Comparison of ENCODE assay signal across 18 cellular contexts in genomic region chr5:34740306-34740891, GRCh38.
DNase-seq lines count a peak whose midpoint lies in the region; ATAC-seq, FAIRE-seq and TF ChIP-seq lines count a peak whose summit lies in the region.
"Had no signal": no experiment of that assay in that cellular context is flagged by ENCODE, and none has a peak within 500 bp of the region (broad histone marks: within the 10 kb centered on the region; RNA-seq: fewer than 3 reads in every experiment).

No MANE protein-coding gene starts in this region.

- 84 to 88% methylated on average over 2 to 6 of the region's 6 CpGs for WGBS in endodermal cell (ENCODE audit: insufficient coverage in 1 of 2, insufficient read length in 1 of 2), 2 experiments
- WGBS in HepG2 (ENCODE audit: low lambda C conversion rate), result 97% methylated on average over 6 of the region's 6 CpGs
- WGBS in trophoblast cell (ENCODE audit: extremely low coverage, insufficient coverage, insufficient read length), result no CpG with 5 or more reads among the region's 6 CpGs

- no peak overlapping the region for H2AK5ac ChIP-seq in trophoblast cell (ENCODE audit: low read length)

- no peak for TF ChIP-seq CTCF in HFFc6 (IDR thresholded peaks at IDR 0.05)
- no peak for TF ChIP-seq CTCF in endodermal cell (conservative IDR thresholded peaks at IDR 0.05)
- no peak for TF ChIP-seq CTCF in HepG2 (CRISPR knock-in tag; IDR thresholded peaks at IDR 0.05)
- TF ChIP-seq CTCF in Calu3 (IDR thresholded peaks at IDR 0.05; ENCODE audit: unreplicated experiment), result no peak

- H4K8ac ChIP-seq in trophoblast cell (ENCODE audit: low read depth, low read length), result no peak overlapping the region

- H3K9ac ChIP-seq in endodermal cell (ENCODE audit: extremely low read depth, low read length, poor library complexity, severe bottlenecking), result no peak overlapping the region
- no peak overlapping the region for H3K9ac ChIP-seq in HepG2 (ENCODE audit: insufficient read depth, low read depth, low read length)
- no peak overlapping the region for H3K9ac ChIP-seq in trophoblast cell (ENCODE audit: low read length)
- H3K9ac ChIP-seq: parathyroid adenoma had no signal

- no peak overlapping the region for H4K12ac ChIP-seq in trophoblast cell (ENCODE audit: low read depth, low read length)

- no peak overlapping the region for H3K14ac ChIP-seq in trophoblast cell (ENCODE audit: low read length)

- H3K27me3 Mint-ChIP-seq in HFFc6 (ENCODE audit: insufficient read depth) (no peaks in the 10 kb centered on the region; the same call in none of the 2 replicates), endodermal cell (ENCODE audit: insufficient read depth) (no peaks in the 10 kb centered on the region), Calu3 (ENCODE audit: unreplicated experiment) (no peaks in the 10 kb centered on the region)

- H3K18ac ChIP-seq in trophoblast cell (ENCODE audit: low read length), result no peak overlapping the region

- H2AFZ ChIP-seq in HepG2 (ENCODE audit: low read length) (no peak overlapping the region), trophoblast cell (ENCODE audit: insufficient read depth, low read length, poor library complexity) (no peak overlapping the region)
- H2AFZ ChIP-seq: parathyroid adenoma had no signal

- peaks cover 17% of the 10 kb centered on the region for H3K79me1 ChIP-seq in trophoblast cell (ENCODE audit: low read length)

- TF ChIP-seq RAD21 in HepG2 (CRISPR knock-in tag; IDR thresholded peaks at IDR 0.05), result no peak

- no peaks in the 10 kb centered on the region for H3K27me3 ChIP-seq in endodermal cell (ENCODE audit: control insufficient read depth, insufficient read depth, low read length, poor library complexity, severe bottlenecking)
- no peaks in the 10 kb centered on the region for H3K27me3 ChIP-seq in HepG2 (ENCODE audit: control insufficient read depth in 1 of 2, insufficient read depth in 2 of 2, low read length in 2 of 2)
- H3K27me3 ChIP-seq in trophoblast cell (ENCODE audit: insufficient read depth, low read length), result no peaks in the 10 kb centered on the region
- H3K27me3 ChIP-seq: SJCRH30 had no signal

- H3K4me1 ChIP-seq in endodermal cell (ENCODE audit: control insufficient read depth, insufficient read depth, low read length) (no peaks in the 10 kb centered on the region), HepG2 (ENCODE audit: insufficient read depth, low read length) (peaks cover 19% of the 10 kb centered on the region), trophoblast cell (ENCODE audit: control insufficient read depth in 1 of 2, insufficient read depth in 2 of 2, low read length in 2 of 2) (peaks cover 10 to 27% of the 10 kb centered on the region in 2 experiments)
- H3K4me1 ChIP-seq: parathyroid adenoma had no signal

- H3K4me3 Mint-ChIP-seq in HFFc6 (no peak overlapping the region), endodermal cell (no peak overlapping the region), Calu3 (ENCODE audit: low read depth, unreplicated experiment) (no peak overlapping the region)

- FAIRE-seq in HepG2 (lab: Jason Lieb, UNC), result no peak
- FAIRE-seq: keratinocyte had no signal

- peak overlapping the region; percentile 28; the same call in 1 of the 2 replicates for H3K27ac Mint-ChIP-seq in HFFc6
- H3K27ac Mint-ChIP-seq in endodermal cell, result peak overlapping the region; percentile 19
- no peak overlapping the region for H3K27ac Mint-ChIP-seq in Calu3 (ENCODE audit: unreplicated experiment)

- H3K36me3 ChIP-seq in endodermal cell (ENCODE audit: control insufficient read depth, insufficient read depth, low read length) (peaks cover 8% of the 10 kb centered on the region), HepG2 (replicated peaks in 1 of 2; ENCODE audit: control insufficient read depth in 1 of 2, insufficient read depth in 2 of 2, low read length in 2 of 2) (no peaks in the 10 kb centered on the region), trophoblast cell (ENCODE audit: control insufficient read depth in 1 of 2, insufficient read depth in 2 of 2, low read length in 2 of 2) (peaks cover 0 to 3% of the 10 kb centered on the region in 2 experiments)

- no peak overlapping the region for H3K4me3 ChIP-seq in endodermal cell (ENCODE audit: low read length)
- no peak overlapping the region for H3K4me3 ChIP-seq in HepG2 (replicated peaks in 1 of 3; ENCODE audit: insufficient read depth in 1 of 3, low read depth in 2 of 3, low read length in 3 of 3)
- no peak overlapping the region for H3K4me3 ChIP-seq in trophoblast cell (ENCODE audit: low read depth, low read length)
- H3K4me3 ChIP-seq: SJCRH30 had no signal

- H3K4me2 ChIP-seq in HepG2 (ENCODE audit: low read depth, low read length), result no peak overlapping the region
- no peak overlapping the region for H3K4me2 ChIP-seq in trophoblast cell (ENCODE audit: low read length)

- H3K9me3 Mint-ChIP-seq in HFFc6, result no peaks in the 10 kb centered on the region
- no peaks in the 10 kb centered on the region for H3K9me3 Mint-ChIP-seq in endodermal cell
- no peaks in the 10 kb centered on the region for H3K9me3 Mint-ChIP-seq in Calu3 (ENCODE audit: low read depth, unreplicated experiment)

- CTCF ChIA-PET in HepG2 (lab: Yijun Ruan, JAX; ENCODE audit: low intra/inter-chr PET ratio, low total read pairs) (no interaction called here), Calu3 (lab: Charles Lee) (no interaction called here)

- no peak overlapping the region for H2BK120ac ChIP-seq in trophoblast cell (ENCODE audit: insufficient read depth, low read length, poor library complexity)

- H4K91ac ChIP-seq in trophoblast cell (ENCODE audit: low read depth, low read length), result no peak overlapping the region

- H3K9me3 ChIP-seq in endodermal cell (ENCODE audit: control insufficient read depth, low read length) (no peaks in the 10 kb centered on the region), HepG2 (ENCODE audit: low read length) (no peaks in the 10 kb centered on the region), trophoblast cell (ENCODE audit: insufficient read depth, low read depth, low read length) (no peaks in the 10 kb centered on the region)

- no peak for DNase-seq in HFFc6
- no peak for DNase-seq in endodermal cell
- no peak for DNase-seq in HepG2 (ENCODE audit: low spot score)
- DNase-seq in trophoblast cell, result no peak
- DNase-seq in inferior parietal cortex (ENCODE audit: extremely low spot score), result no peak
- DNase-seq in epidermal melanocyte (ENCODE audit: insufficient read length, low spot score), result no peak
- no peak for DNase-seq in retina
- no peak for DNase-seq in Calu3
- DNase-seq: ACHN; caudate nucleus; effector CD4-positive, alpha-beta T cell; Karpas-422; NCI-H1092 treated with DMSO at 0.1 percent for 48 hours; NCI-H526 treated with DMSO at 0.1 percent for 48 hours; SJCRH30 had no signal

- H3K36me3 Mint-ChIP-seq in HFFc6 (ENCODE audit: low read depth) (peaks cover 67% of the 10 kb centered on the region), endodermal cell (ENCODE audit: low read depth) (peaks cover 2% of the 10 kb centered on the region), Calu3 (ENCODE audit: insufficient read depth, unreplicated experiment) (no peaks in the 10 kb centered on the region)

- H3K27ac ChIP-seq in endodermal cell (ENCODE audit: low read depth, low read length), result no peak overlapping the region
- no peak overlapping the region for H3K27ac ChIP-seq in HepG2 (ENCODE audit: extremely low read length, insufficient read depth, low read length)
- H3K27ac ChIP-seq in trophoblast cell (ENCODE audit: low read depth, low read length), result no peak overlapping the region
- H3K27ac ChIP-seq: parathyroid adenoma, SJCRH30 had no signal

- H4K20me1 ChIP-seq in HepG2 (ENCODE audit: insufficient read depth, low read length), result no peaks in the 10 kb centered on the region

- no peak overlapping the region for H3K4ac ChIP-seq in trophoblast cell (ENCODE audit: low read depth, low read length)

- TF ChIP-seq EP300 in HepG2 (IDR thresholded peaks at IDR 0.05; ENCODE audit: low read depth in 2 of 2, low read length in 2 of 2) (no peak), HepG2 (CRISPR knock-in tag; IDR thresholded peaks at IDR 0.05; ENCODE audit: borderline replicate concordance) (no peak)

- ATAC-seq in HepG2, result no peak
- ATAC-seq: activated CD4-positive, CD25-positive, alpha-beta regulatory T cell treated with anti-CD3 and anti-CD28 coated beads, Interleukin-2, amount 50 U/mL, for 24 hours had no signal

- POLR2A ChIA-PET in HepG2 (lab: Yijun Ruan, JAX), result no interaction called here

- in situ Hi-C loops in HepG2 (cut with HindIII; ENCODE audit: extremely low pct_ligation_motif_present, low pct_unique_long_range_greater_than_20kb), result no loop called here

- no peaks in the 10 kb centered on the region for H3K79me2 ChIP-seq in HepG2 (ENCODE audit: insufficient read depth, low read length)
- H3K79me2 ChIP-seq in trophoblast cell (ENCODE audit: control insufficient read depth, insufficient read depth, low read length, poor library complexity), result peaks cover 5% of the 10 kb centered on the region
- H3K79me2 ChIP-seq: parathyroid adenoma had no signal

- H3K23ac ChIP-seq in trophoblast cell (ENCODE audit: low read length), result no peak overlapping the region

- no peak overlapping the region for H2BK5ac ChIP-seq in trophoblast cell (ENCODE audit: low read depth, low read length, poor library complexity)

- intact Hi-C loops in HepG2 (cut with micrococcal nuclease; ENCODE audit: unreplicated experiment) (no loop called here), Calu3 (cut with micrococcal nuclease; ENCODE audit: unreplicated experiment) (no loop called here)

- H3K4me1 Mint-ChIP-seq in HFFc6 (ENCODE audit: low read depth), result peaks cover 92% of the 10 kb centered on the region
- peaks cover 17% of the 10 kb centered on the region for H3K4me1 Mint-ChIP-seq in endodermal cell
- peaks cover 18% of the 10 kb centered on the region for H3K4me1 Mint-ChIP-seq in Calu3 (ENCODE audit: low read depth, unreplicated experiment)

- peak overlapping the region; percentile 76 for H2BK12ac ChIP-seq in trophoblast cell (ENCODE audit: low read length)

- BruUV-seq in HepG2 (replicated peaks; lab: Mats Ljungman, UMichigan) (no TSS peak), Calu3 (replicated peaks; lab: Mats Ljungman, UMichigan) (no TSS peak)

- TF ChIP-seq POLR2A in HepG2 (IDR thresholded peaks at IDR 0.05; ENCODE audit: insufficient read depth in 1 of 2, low read depth in 2 of 2, low read length in 2 of 2), result no peak

TF ChIP-seq in HepG2, 621 proteins besides CTCF, POLR2A, EP300 and RAD21:
- TF ChIP-seq ZSCAN12 (CRISPR knock-in tag; IDR thresholded peaks at IDR 0.05) (no peak), MAFF (IDR thresholded peaks at IDR 0.05; ENCODE audit: low read depth, low read length) (peak; percentile 41), MAFK (conservative IDR thresholded peaks at IDR 0.05 in 1 of 2, IDR thresholded peaks at IDR 0.05 in 1 of 2; ENCODE audit: low read length in 2 of 2) (peak; percentile 45 to 64; a peak in 3 of 4 replicates)
